16 cellular contexts compared by ENCODE assay signal in genomic region chr20:8943638-8944037, GRCh38.
A peak's percentile ranks its signal among the peaks of the same experiment; 100 is the strongest.
DNase-seq lines count a peak whose midpoint lies in the region; ATAC-seq and TF ChIP-seq lines count a peak whose summit lies in the region.
"Had no signal": no experiment of that assay in that cellular context is flagged by ENCODE, and none has a peak within 500 bp of the region (broad histone marks: within the 10 kb centered on the region; RNA-seq: fewer than 3 reads in every experiment).

No MANE protein-coding gene starts in this region.

- H3K27ac Mint-ChIP-seq in stimulated activated naive CD8-positive, alpha-beta T cell treated with anti-CD3 and anti-CD28 coated beads, Interleukin-15, amount 100 ng/mL, for 72 hours, result no peak overlapping the region
- no peak overlapping the region for H3K27ac Mint-ChIP-seq in osteocyte (ENCODE audit: unreplicated experiment)
- H3K27ac Mint-ChIP-seq: CD8-positive, alpha-beta memory T cell had no signal

- H3K9me3 Mint-ChIP-seq in stimulated activated naive CD8-positive, alpha-beta T cell treated with anti-CD3 and anti-CD28 coated beads, Interleukin-15, amount 100 ng/mL, for 72 hours, result no peaks in the 10 kb centered on the region
- H3K9me3 Mint-ChIP-seq in osteocyte (ENCODE audit: unreplicated experiment), result no peaks in the 10 kb centered on the region

- ATAC-seq in stimulated activated naive CD8-positive, alpha-beta T cell treated with anti-CD3 and anti-CD28 coated beads, Interleukin-15, amount 100 ng/mL, for 72 hours, result no peak
- no peak for ATAC-seq in GM21526 (IDR thresholded peaks at IDR 0.05; ENCODE audit: low FRiP score, unreplicated experiment)
- ATAC-seq: HepG2 had no signal

- in situ Hi-C loops in KBM-7 (cut with MboI; ENCODE audit: low pct_unique_long_range_greater_than_20kb, low sequenced_read_pairs), result no loop called here

- no peak overlapping the region for H3K4me3 Mint-ChIP-seq in stimulated activated naive CD8-positive, alpha-beta T cell treated with anti-CD3 and anti-CD28 coated beads, Interleukin-15, amount 100 ng/mL, for 72 hours
- H3K4me3 Mint-ChIP-seq in osteocyte (ENCODE audit: unreplicated experiment), result no peak overlapping the region
- H3K4me3 Mint-ChIP-seq: CD8-positive, alpha-beta memory T cell had no signal

- no peaks in the 10 kb centered on the region for H3K27me3 Mint-ChIP-seq in stimulated activated naive CD8-positive, alpha-beta T cell treated with anti-CD3 and anti-CD28 coated beads, Interleukin-15, amount 100 ng/mL, for 72 hours
- H3K27me3 Mint-ChIP-seq in osteocyte (ENCODE audit: unreplicated experiment), result peaks cover 11% of the 10 kb centered on the region
- H3K27me3 Mint-ChIP-seq: CD8-positive, alpha-beta memory T cell had no signal

- peak; percentile 1 for DNase-seq in KBM-7
- DNase-seq in NOMO-1 treated with dmso at 0.1 percent for 144 hours (lab: John Stamatoyannopoulos, UW; ENCODE audit: unreplicated experiment), result peak; percentile 2
- peak; percentile 59 for DNase-seq in kidney tubule cell (ENCODE audit: low spot score)
- peak; percentile 18 for DNase-seq in superior temporal gyrus (ENCODE audit: extremely low spot score)
- no peak for DNase-seq in stimulated activated naive CD8-positive, alpha-beta T cell treated with anti-CD3 and anti-CD28 coated beads, Interleukin-15, amount 100 ng/mL, for 72 hours
- no peak for DNase-seq in osteocyte (ENCODE audit: extremely low spot score, unreplicated experiment)
- DNase-seq: CD8-positive, alpha-beta memory T cell; DMS153; EL; H7; Karpas-422; NCI-H1436; NCI-H2081; NCI-H524 had no signal

- no peaks in the 10 kb centered on the region for H3K4me1 Mint-ChIP-seq in stimulated activated naive CD8-positive, alpha-beta T cell treated with anti-CD3 and anti-CD28 coated beads, Interleukin-15, amount 100 ng/mL, for 72 hours
- no peaks in the 10 kb centered on the region for H3K4me1 Mint-ChIP-seq in osteocyte (ENCODE audit: unreplicated experiment)
- H3K4me1 Mint-ChIP-seq: CD8-positive, alpha-beta memory T cell had no signal

- H3K36me3 Mint-ChIP-seq in osteocyte (ENCODE audit: unreplicated experiment), result no peaks in the 10 kb centered on the region
- H3K36me3 Mint-ChIP-seq: CD8-positive, alpha-beta memory T cell had no signal

- no peak for TF ChIP-seq CTCF in osteocyte (IDR thresholded peaks at IDR 0.05)

Comparison
In these comparisons a context has a peak if more than half of its experiments do, and no peak if none do; other contexts are left out.
1. DNase-seq: peak in KBM-7 (single experiment), NOMO-1 treated with dmso at 0.1 percent for 144 hours (single experiment), kidney tubule cell (single experiment) and superior temporal gyrus (single experiment); none in stimulated activated naive CD8-positive, alpha-beta T cell treated with anti-CD3 and anti-CD28 coated beads, Interleukin-15, amount 100 ng/mL, for 72 hours (0 of 2) and osteocyte (single experiment).